10 cellular contexts compared by ENCODE assay signal in genomic region chr1:185483647-185484450, GRCh38.
DNase-seq lines count a peak whose midpoint lies in the region; ATAC-seq and TF ChIP-seq lines count a peak whose summit lies in the region.
"Had no signal": no experiment of that assay in that cellular context is flagged by ENCODE, and none has a peak within 500 bp of the region (broad histone marks: within the 10 kb centered on the region; RNA-seq: fewer than 3 reads in every experiment).

No MANE protein-coding gene starts in this region.

- H3K4me3 ChIP-seq in heart left ventricle, result no peak overlapping the region
- no peak overlapping the region for H3K4me3 ChIP-seq in subcutaneous abdominal adipose tissue (ENCODE audit: low read depth in 1 of 5, low read length in 5 of 5)
- H3K4me3 ChIP-seq: pancreas had no signal

- TF ChIP-seq POLR2A in heart left ventricle (IDR thresholded peaks at IDR 0.05), result no peak

- H3K9me3 ChIP-seq in heart left ventricle, result no peaks in the 10 kb centered on the region
- no peaks in the 10 kb centered on the region for H3K9me3 ChIP-seq in subcutaneous abdominal adipose tissue (ENCODE audit: control insufficient read depth in 5 of 5, low read length in 5 of 5)
- H3K9me3 ChIP-seq: pancreas had no signal

- H3K36me3 ChIP-seq in heart left ventricle (no peaks in the 10 kb centered on the region), subcutaneous abdominal adipose tissue (ENCODE audit: control insufficient read depth in 5 of 5, insufficient read depth in 5 of 5, low read length in 5 of 5) (no peaks in the 10 kb centered on the region)
- H3K36me3 ChIP-seq: pancreas had no signal

- ATAC-seq in SK-N-SH treated with all-trans-retinoic acid at 6 μM for 48 hours, result peak; percentile 92
- ATAC-seq in heart left ventricle, result peak; percentile 42 to 75 (median 74)
- ATAC-seq in GM21717 (IDR thresholded peaks at IDR 0.05; ENCODE audit: unreplicated experiment), result no peak
- ATAC-seq in HG02678 (IDR thresholded peaks at IDR 0.05; ENCODE audit: unreplicated experiment), result no peak

- TF ChIP-seq CTCF in heart left ventricle (IDR thresholded peaks at IDR 0.05), result no peak

- peaks cover 0 to 30% (median 21%) of the 10 kb centered on the region in 12 donors for H3K4me1 ChIP-seq in heart left ventricle
- H3K4me1 ChIP-seq in subcutaneous abdominal adipose tissue (ENCODE audit: control insufficient read depth in 5 of 5, insufficient read depth in 5 of 5, low read length in 5 of 5), result peaks cover 6 to 19% (median 9%) of the 10 kb centered on the region in 5 donors

- H3K27me3 ChIP-seq in heart left ventricle, result no peaks in the 10 kb centered on the region
- H3K27me3 ChIP-seq in subcutaneous abdominal adipose tissue (ENCODE audit: control insufficient read depth in 5 of 5, insufficient read depth in 4 of 5, low read length in 5 of 5), result no peaks in the 10 kb centered on the region
- H3K27me3 ChIP-seq: pancreas had no signal

- intact Hi-C loops in heart left ventricle (cut with DNase I), result no loop called here

- no peak overlapping the region for H3K9ac ChIP-seq in subcutaneous abdominal adipose tissue (ENCODE audit: low read length in 5 of 5)

- H3K27ac ChIP-seq in heart left ventricle (peak overlapping the region in 10 of 12 donors; percentile 5 to 83 (median 46)), subcutaneous abdominal adipose tissue (ENCODE audit: low read depth, low read length) (peak overlapping the region; percentile 32)
- H3K27ac ChIP-seq: pancreas had no signal

- DNase-seq in NOMO-1 (lab: John Stamatoyannopoulos, UW; ENCODE audit: unreplicated experiment in 2 of 2) (peak; percentile 8 to 59), NOMO-1 treated with dmso at 0.1 percent for 144 hours (lab: John Stamatoyannopoulos, UW; ENCODE audit: unreplicated experiment) (no peak), heart left ventricle (no peak), activated T-cell treated with anti-CD3 and anti-CD28 coated beads for 4 hours (no peak)
- DNase-seq: DND-41, pancreas had no signal

- 45 to 65% (median 59%) methylated on average over 2 of the region's 2 CpGs for WGBS in heart left ventricle, 4 donors

TF ChIP-seq in SK-N-SH treated with all-trans-retinoic acid at 6 μM for 48 hours, 23 proteins besides CTCF, POLR2A, EP300 and RAD21:
- 0 out of 2 replicates have a peak, but pooled peaks have one; percentile 47 for TF ChIP-seq TOX (CRISPR knock-in tag; IDR thresholded peaks at IDR 0.05; ENCODE audit: borderline replicate concordance)
- peak; percentile 67; the same call in 1 of the 2 replicates for TF ChIP-seq POU6F1 (CRISPR knock-in tag; IDR thresholded peaks at IDR 0.05; ENCODE audit: borderline replicate concordance, low read depth)
- no peak for TF ChIP-seq GLIS3 (CRISPR knock-in tag; IDR thresholded peaks at IDR 0.05)

Comparison
In these comparisons a context has a peak if more than half of its experiments do, and no peak if none do; other contexts are left out.
1. DNase-seq: peak in NOMO-1 (2 of 2); none in NOMO-1 treated with dmso at 0.1 percent for 144 hours (single experiment), heart left ventricle (0 of 5) and activated T-cell treated with anti-CD3 and anti-CD28 coated beads for 4 hours (single experiment).
2. ATAC-seq: peak in SK-N-SH treated with all-trans-retinoic acid at 6 μM for 48 hours (single experiment) and heart left ventricle (4 of 4); none in GM21717 (single experiment) and HG02678 (single experiment).